Comparison of ENCODE assay signal across 8 cellular contexts in genomic region chr1:89780721-89781120, GRCh38. TPM values are rescaled to one million over a fixed set of nuclear protein-coding genes. Genes with fewer than 3 reads are reported as not detected.
A peak's percentile ranks its signal among the peaks of the same experiment; 100 is the strongest.
DNase-seq lines count a peak whose midpoint lies in the region; ATAC-seq, FAIRE-seq and TF ChIP-seq lines count a peak whose summit lies in the region.

No MANE protein-coding gene starts in this region.

- no peak overlapping the region for H2AFZ ChIP-seq in keratinocyte (ENCODE audit: control insufficient read depth, low read length)

- intact Hi-C loops in heart right ventricle (cut with DNase I), result no loop called here

- DNase-seq in heart right ventricle, result no peak
- no peak for DNase-seq in right atrium auricular region (ENCODE audit: low spot score)
- peak; percentile 56 for DNase-seq in MV-4-11 (lab: John Stamatoyannopoulos, UW)
- DNase-seq in activated CD4-positive, alpha-beta T cell treated with anti-CD3 and anti-CD28 coated beads, Interleukin-2, amount 50 U/mL, for 48 hours, result peak; percentile 31 to 44
- no peak for DNase-seq in keratinocyte (ENCODE audit: low read depth, low spot score)
- no peak for DNase-seq in mesenteric fat pad (ENCODE audit: low spot score)

- H3K4me3 ChIP-seq in heart right ventricle (no peak overlapping the region), right atrium auricular region (no peak overlapping the region), keratinocyte (ENCODE audit: control insufficient read depth in 2 of 3, extremely low read depth in 1 of 3, insufficient read depth in 2 of 3, low read depth in 1 of 3, low read length in 3 of 3) (no peak overlapping the region)

- H3K9me3 ChIP-seq in heart right ventricle (no peaks in the 10 kb centered on the region), right atrium auricular region (no peaks in the 10 kb centered on the region), keratinocyte (ENCODE audit: control insufficient read depth, low read depth, low read length) (no peaks in the 10 kb centered on the region)

- H3K79me2 ChIP-seq in keratinocyte (ENCODE audit: control insufficient read depth, insufficient read depth, low read length), result no peaks in the 10 kb centered on the region

- H3K4me1 ChIP-seq in heart right ventricle (no peaks in the 10 kb centered on the region), right atrium auricular region (no peaks in the 10 kb centered on the region), keratinocyte (ENCODE audit: control insufficient read depth, extremely low read depth, insufficient read depth, low read length) (no peaks in the 10 kb centered on the region)

- dilution Hi-C loops in keratinocyte (cut with MboI; ENCODE audit: extremely low pct_ligation_motif_present, low sequenced_read_pairs), result no loop called here

- TF ChIP-seq CTCF in heart right ventricle (IDR thresholded peaks at IDR 0.05) (peak in 5 of 9 donors; percentile 6 to 36 (median 19)), right atrium auricular region (IDR thresholded peaks at IDR 0.05) (no peak), keratinocyte (optimal IDR thresholded peaks at IDR 0.05 in 1 of 3, IDR thresholded peaks at IDR 0.05 in 1 of 3, conservative IDR thresholded peaks at IDR 0.05 in 1 of 3; ENCODE audit: extremely low read depth in 1 of 3, insufficient read depth in 2 of 3, low read length in 3 of 3) (peak in 2 of 3 experiments; percentile 30 to 42)

- no peaks in the 10 kb centered on the region for H3K9me1 ChIP-seq in keratinocyte (ENCODE audit: control insufficient read depth, extremely low read depth, insufficient read depth, low read length)

- no peak overlapping the region for H3K4me2 ChIP-seq in keratinocyte (ENCODE audit: control insufficient read depth, extremely low read depth, insufficient read depth, low read depth, low read length)

- no peak overlapping the region for H3K9ac ChIP-seq in keratinocyte (ENCODE audit: control insufficient read depth, extremely low read depth, insufficient read depth, low read length)

- no peak overlapping the region for H3K27ac ChIP-seq in heart right ventricle
- no peak overlapping the region for H3K27ac ChIP-seq in right atrium auricular region
- no peak overlapping the region for H3K27ac ChIP-seq in keratinocyte (ENCODE audit: control insufficient read depth, insufficient read depth, low read length)

- H3K27me3 ChIP-seq in heart right ventricle (peaks cover 0 to 3% (median 0%) of the 10 kb centered on the region in 7 donors), right atrium auricular region (no peaks in the 10 kb centered on the region), keratinocyte (ENCODE audit: control insufficient read depth, extremely low read depth, insufficient read depth, low read length) (no peaks in the 10 kb centered on the region)

- 93 to 95% methylated on average over 2 of the region's 2 CpGs for WGBS in heart right ventricle, 2 donors

- H4K20me1 ChIP-seq in keratinocyte (ENCODE audit: control insufficient read depth, extremely low read depth, insufficient read depth, low read length), result no peaks in the 10 kb centered on the region

- peak; percentile 61 for FAIRE-seq in keratinocyte (lab: Jason Lieb, UNC)

- ATAC-seq in heart right ventricle, result no peak
- ATAC-seq in GM21529 (IDR thresholded peaks at IDR 0.05; ENCODE audit: unreplicated experiment), result no peak
- no peak for ATAC-seq in HG02840 (IDR thresholded peaks at IDR 0.05; ENCODE audit: low FRiP score, unreplicated experiment)

- H3K36me3 ChIP-seq in heart right ventricle, result no peaks in the 10 kb centered on the region
- H3K36me3 ChIP-seq in right atrium auricular region, result no peaks in the 10 kb centered on the region
- no peaks in the 10 kb centered on the region for H3K36me3 ChIP-seq in keratinocyte (ENCODE audit: control insufficient read depth in 2 of 2, extremely low read depth in 1 of 2, insufficient read depth in 2 of 2, low read length in 2 of 2)

RNA-seq across cellular contexts. Expression of gene LRRC8D, which starts 40.1 kb away (rescaled TPM):
- 1 to 10 TPM; 5.1 to 8.2 (median 6.6) TPM for total RNA-seq in heart right ventricle
- polyA plus RNA-seq in heart right ventricle, result 10 to 100 TPM in 1 of 2 donors, 1 to 10 TPM in 1; 3.0 to 11.0 TPM
- total RNA-seq in right atrium auricular region, result 10 to 100 TPM in 1 of 2 donors, 1 to 10 TPM in 1; 9.0 to 10.9 TPM
- 50.6 to 65.2 TPM (median 54.7 TPM) in 3 replicates for polyA plus RNA-seq in keratinocyte
- 13.7 TPM for polyA plus RNA-seq in keratinocyte (2011; ENCODE audit: low read depth)
- polyA plus RNA-seq in keratinocyte (2011; cell fraction: cytosol; rRNA removed), result 42.2 and 56.6 TPM in 2 replicates
- polyA plus RNA-seq in keratinocyte (2011; cell fraction: nucleus; rRNA removed), result 59.4 and 66.6 TPM in 2 replicates
- 19.0 and 40.4 TPM in 2 replicates for polyA plus RNA-seq in keratinocyte (2012; ENCODE audit: low replicate concordance)
- polyA minus RNA-seq in keratinocyte, result 59.6 to 96.0 TPM (median 74.5 TPM) in 3 replicates
- 81.1 TPM for polyA minus RNA-seq in keratinocyte (2011; cell fraction: cytosol; rRNA and poly(A)+ RNA removed)
- 41.0 and 65.7 TPM in 2 replicates for polyA minus RNA-seq in keratinocyte (2011; cell fraction: nucleus; rRNA and poly(A)+ RNA removed)
- total RNA-seq in mesenteric fat pad, result 8.6 TPM

Comparison
In these comparisons a context has a peak if more than half of its experiments do, and no peak if none do; other contexts are left out.
1. CTCF ChIP-seq: peak in heart right ventricle (5 of 9) and keratinocyte (2 of 3); none in right atrium auricular region (0 of 2).
2. DNase-seq: peak in MV-4-11 (single experiment) and activated CD4-positive, alpha-beta T cell treated with anti-CD3 and anti-CD28 coated beads, Interleukin-2, amount 50 U/mL, for 48 hours (2 of 2); none in heart right ventricle (0 of 2), right atrium auricular region (single experiment), keratinocyte (single experiment) and mesenteric fat pad (single experiment).